In the genomic region with DNA sequence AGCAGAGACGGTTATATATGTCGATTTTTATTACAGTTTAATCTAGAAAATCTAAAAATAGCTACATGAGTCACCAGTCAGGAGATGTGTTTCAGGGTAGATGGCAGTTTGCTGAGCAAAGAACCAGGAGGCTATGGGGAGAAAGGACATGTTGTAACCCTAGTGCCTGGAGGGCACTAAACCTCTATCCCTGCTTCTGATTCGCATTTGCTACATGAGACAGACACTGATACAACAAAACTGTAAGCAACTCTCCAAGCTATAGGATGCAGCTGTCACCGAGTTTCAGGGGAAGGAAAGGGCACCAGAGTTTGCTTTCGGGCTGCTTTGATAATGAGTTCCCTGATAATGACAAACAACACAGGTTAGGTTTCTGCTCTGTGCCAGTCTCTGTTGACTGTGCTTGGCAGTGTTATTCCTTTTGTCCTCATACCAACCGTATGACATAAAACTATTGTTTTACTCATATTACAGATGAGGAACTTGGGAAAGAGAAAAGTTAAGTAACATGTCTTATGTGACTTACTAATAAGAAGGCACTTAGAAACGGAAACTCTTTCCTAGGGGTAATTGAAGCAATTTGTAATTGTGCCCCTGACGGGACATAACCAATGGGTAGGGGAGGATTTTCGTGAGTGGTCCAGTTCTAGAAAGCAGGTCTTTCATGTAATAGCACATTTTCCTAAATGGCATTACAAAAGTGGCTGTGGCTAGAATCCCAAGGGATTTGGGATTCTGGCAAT, we compare ENCODE assay signal across 1 cellular context.
TF ChIP-seq lines count a peak whose summit lies in the region.

No MANE protein-coding gene starts in this region.

TF ChIP-seq in endothelial cell of umbilical vein, 7 proteins besides CTCF, POLR2A, EP300 and RAD21:
- TF ChIP-seq JUN (IDR thresholded peaks at IDR 0.05; ENCODE audit: borderline replicate concordance, insufficient read depth, insufficient read length, low read depth) (peak; percentile 13), FOS (IDR thresholded peaks at IDR 0.05; ENCODE audit: borderline replicate concordance, insufficient read depth, low read length) (peak; percentile 5)
- TF ChIP-seq, protein P1, sequence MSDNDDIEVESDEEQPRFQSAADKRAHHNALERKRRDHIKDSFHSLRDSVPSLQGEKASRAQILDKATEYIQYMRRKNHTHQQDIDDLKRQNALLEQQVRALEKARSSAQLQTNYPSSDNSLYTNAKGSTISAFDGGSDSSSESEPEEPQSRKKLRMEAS (IDR thresholded peaks at IDR 0.05; ENCODE audit: insufficient read depth, insufficient read length): no peak
